17 cellular contexts compared by ENCODE assay signal in genomic region chr6:35673755-35674154, GRCh38. TPM values are rescaled to one million over a fixed set of nuclear protein-coding genes. Genes with fewer than 3 reads are reported as not detected.
A peak's percentile ranks its signal among the peaks of the same experiment; 100 is the strongest.
DNase-seq lines count a peak whose midpoint lies in the region; ATAC-seq and TF ChIP-seq lines count a peak whose summit lies in the region.
"Had no signal": no experiment of that assay in that cellular context is flagged by ENCODE, and none has a peak within 500 bp of the region (broad histone marks: within the 10 kb centered on the region; RNA-seq: fewer than 3 reads in every experiment).

No MANE protein-coding gene starts in this region.

- no peaks in the 10 kb centered on the region for H3K27me3 Mint-ChIP-seq in activated T-cell treated with anti-CD3 and anti-CD28 coated beads, Interleukin-2, amount 50 U/mL, for 72 hours (ENCODE audit: low read depth)
- H3K27me3 Mint-ChIP-seq in chondrocyte (ENCODE audit: low read depth): no peaks in the 10 kb centered on the region

- H3K27ac Mint-ChIP-seq in activated T-cell treated with anti-CD3 and anti-CD28 coated beads, Interleukin-2, amount 50 U/mL, for 72 hours: peak overlapping the region; percentile 91
- peak overlapping the region; percentile 49 for H3K27ac Mint-ChIP-seq in chondrocyte (ENCODE audit: unreplicated experiment)
- H3K27ac Mint-ChIP-seq in stimulated activated effector memory CD8-positive, alpha-beta T cell treated with anti-CD3 and anti-CD28 coated beads, Interleukin-12 subunit alpha, Interleukin-12 subunit beta, amount 100 ng/mL, for 72 hours: peak overlapping the region; percentile 81
- H3K27ac Mint-ChIP-seq: nephron had no signal

- no peaks in the 10 kb centered on the region for H3K9me3 Mint-ChIP-seq in activated T-cell treated with anti-CD3 and anti-CD28 coated beads, Interleukin-2, amount 50 U/mL, for 72 hours
- H3K9me3 Mint-ChIP-seq in chondrocyte (ENCODE audit: low read depth): no peaks in the 10 kb centered on the region
- H3K9me3 Mint-ChIP-seq in stimulated activated effector memory CD8-positive, alpha-beta T cell treated with anti-CD3 and anti-CD28 coated beads, Interleukin-12 subunit alpha, Interleukin-12 subunit beta, amount 100 ng/mL, for 72 hours: no peaks in the 10 kb centered on the region
- H3K9me3 Mint-ChIP-seq: nephron had no signal

- intact Hi-C loops in left colon (cut with DNase I, micrococcal nuclease): loop anchor here in 1 of 2 donors (10.0 kb wide), 1 partner anchor 49 kb away; no protein-coding TSS in a partner anchor

- peak overlapping the region; percentile 15 to 52 for H3K4me3 Mint-ChIP-seq in activated T-cell treated with anti-CD3 and anti-CD28 coated beads, Interleukin-2, amount 50 U/mL, for 72 hours
- no peak overlapping the region for H3K4me3 Mint-ChIP-seq in chondrocyte (ENCODE audit: unreplicated experiment)
- peak overlapping the region; percentile 9 for H3K4me3 Mint-ChIP-seq in stimulated activated effector memory CD8-positive, alpha-beta T cell treated with anti-CD3 and anti-CD28 coated beads, Interleukin-12 subunit alpha, Interleukin-12 subunit beta, amount 100 ng/mL, for 72 hours
- H3K4me3 Mint-ChIP-seq: nephron had no signal

- DNase-seq in activated T-cell treated with anti-CD3 and anti-CD28 coated beads, Interleukin-2, amount 50 U/mL, for 72 hours: no peak
- no peak for DNase-seq in activated T-cell treated with anti-CD3 and anti-CD28 coated beads for 4 hours
- DNase-seq in SKM-1 (lab: John Stamatoyannopoulos, UW; ENCODE audit: unreplicated experiment): peak; percentile 11
- no peak for DNase-seq in chondrocyte (ENCODE audit: low spot score)
- no peak for DNase-seq in stimulated activated effector memory CD8-positive, alpha-beta T cell treated with anti-CD3 and anti-CD28 coated beads, Interleukin-12 subunit alpha, Interleukin-12 subunit beta, amount 100 ng/mL, for 72 hours (ENCODE audit: low spot score in 2 of 2)
- DNase-seq in NCI-H748 (lab: John Stamatoyannopoulos, UW; ENCODE audit: unreplicated experiment): no peak
- no peak for DNase-seq in left colon
- DNase-seq: activated CD4-positive, CD25-positive, alpha-beta regulatory T cell treated with anti-CD3 and anti-CD28 coated beads, Interleukin-2, amount 50 U/mL, for 72 hours; activated effector memory CD4-positive, alpha-beta T cell treated with anti-CD3 and anti-CD28 coated beads, Interleukin-2, amount 50 U/mL, for 16 hours; brain microvascular endothelial cell; effector CD4-positive, alpha-beta T cell; NCI-H1930; NCI-H524 treated with DMSO at 0.1 percent for 48 hours; PC-3; retina had no signal

- TF ChIP-seq CTCF in chondrocyte (IDR thresholded peaks at IDR 0.05): no peak

- peaks cover 88% of the 10 kb centered on the region for H3K4me1 Mint-ChIP-seq in activated T-cell treated with anti-CD3 and anti-CD28 coated beads, Interleukin-2, amount 50 U/mL, for 72 hours (ENCODE audit: low read depth)
- H3K4me1 Mint-ChIP-seq in chondrocyte (ENCODE audit: low read depth): peaks cover 74% of the 10 kb centered on the region
- H3K4me1 Mint-ChIP-seq in stimulated activated effector memory CD8-positive, alpha-beta T cell treated with anti-CD3 and anti-CD28 coated beads, Interleukin-12 subunit alpha, Interleukin-12 subunit beta, amount 100 ng/mL, for 72 hours: peaks cover 40% of the 10 kb centered on the region

- peaks cover 0 to 10% of the 10 kb centered on the region in 2 donors for H3K36me3 Mint-ChIP-seq in activated T-cell treated with anti-CD3 and anti-CD28 coated beads, Interleukin-2, amount 50 U/mL, for 72 hours (ENCODE audit: insufficient read depth in 2 of 2)
- peaks cover 4% of the 10 kb centered on the region for H3K36me3 Mint-ChIP-seq in chondrocyte (ENCODE audit: low read depth)
- H3K36me3 Mint-ChIP-seq in stimulated activated effector memory CD8-positive, alpha-beta T cell treated with anti-CD3 and anti-CD28 coated beads, Interleukin-12 subunit alpha, Interleukin-12 subunit beta, amount 100 ng/mL, for 72 hours: peaks cover 3% of the 10 kb centered on the region

- no peak for ATAC-seq in activated T-cell treated with anti-CD3 and anti-CD28 coated beads, Interleukin-2, amount 50 U/mL, for 72 hours (replicated peaks in 1 of 2)
- ATAC-seq in stimulated activated effector memory CD8-positive, alpha-beta T cell treated with anti-CD3 and anti-CD28 coated beads, Interleukin-12 subunit alpha, Interleukin-12 subunit beta, amount 100 ng/mL, for 72 hours: no peak
- ATAC-seq in HG03469 (IDR thresholded peaks at IDR 0.05; ENCODE audit: unreplicated experiment): no peak
- ATAC-seq in left colon: no peak
- ATAC-seq: PC-3 had no signal

RNA-seq across cellular contexts. Expression of gene FKBP5, which starts 15.0 kb away (rescaled TPM):
- total RNA-seq in activated T-cell treated with anti-CD3 and anti-CD28 coated beads, Interleukin-2, amount 50 U/mL, for 72 hours: 100 to 1,000 TPM; 106 to 120 TPM
- total RNA-seq in chondrocyte (139 to 237 TPM (median 143 TPM) in 3 replicates), left colon (100 to 1,000 TPM in 1 of 2 donors, 10 to 100 TPM in 1; 40.3 to 252 TPM)
